ENCODE assay signal across 8 cellular contexts in genomic region chr7:150514748-150515222, GRCh38. TPM values are rescaled to one million over a fixed set of nuclear protein-coding genes. Genes with fewer than 3 reads are reported as not detected.
DNase-seq lines count a peak whose midpoint lies in the region; ATAC-seq and FAIRE-seq lines count a peak whose summit lies in the region.

Gene GIMAP7 (plus strand): TSS chr7:150514872. CDS start chr7:150519975, 5,103 bp downstream.

- no peaks in the 10 kb centered on the region for H3K27me3 Mint-ChIP-seq in naive thymus-derived CD8-positive, alpha-beta T cell

- peaks cover 17% of the 10 kb centered on the region for H3K36me3 ChIP-seq in KOPT-K1 (ENCODE audit: insufficient read depth, low read length)

- POLR2A ChIA-PET in naive thymus-derived CD8-positive, alpha-beta T cell (lab: Charles Lee): interaction anchor here (0.5 to 13.2 kb wide), 42 partner anchors 8 to 460 kb away, joined by 3 to 812 read pairs (median 6); partner anchors contain the start of genes ACTR3C, GIMAP1, GIMAP2 and GIMAP4

- H3K27ac ChIP-seq in KOPT-K1 (ENCODE audit: low read depth, low read length, poor library complexity, severe bottlenecking): peak within 1 kb of the TSS; percentile 97

- peaks cover 25 to 50% (median 48%) of the 10 kb centered on the region in 4 donors for H3K4me1 Mint-ChIP-seq in naive thymus-derived CD8-positive, alpha-beta T cell

- peak within 1 kb of the TSS; percentile 94 to 99 (median 98) for H3K27ac Mint-ChIP-seq in naive thymus-derived CD8-positive, alpha-beta T cell

- DNase-seq in GM19239 (ENCODE audit: insufficient read length, low spot score): no peak
- peak; percentile 21 for DNase-seq in activated naive CD8-positive, alpha-beta T cell treated with anti-CD3 and anti-CD28 coated beads, Interleukin-2, amount 50 U/mL, for 16 hours (ENCODE audit: low read depth, low spot score)
- DNase-seq in naive thymus-derived CD8-positive, alpha-beta T cell: peak; percentile 29 to 87 (median 71)
- DNase-seq in NCI-H187 (lab: John Stamatoyannopoulos, UW): no peak
- DNase-seq in A172 (ENCODE audit: low spot score): no peak
- no peak for DNase-seq in OCI-M2 (lab: John Stamatoyannopoulos, UW; ENCODE audit: unreplicated experiment)
- no peak for DNase-seq in HuH-7 (ENCODE audit: low spot score)

- H3K4me3 Mint-ChIP-seq in naive thymus-derived CD8-positive, alpha-beta T cell: peak within 1 kb of the TSS; percentile 96 to 100 (median 99)

- FAIRE-seq in GM19239 (lab: Jason Lieb, UNC): peak; percentile 51

- peaks cover 0 to 14% (median 7%) of the 10 kb centered on the region in 9 donors for H3K9me3 Mint-ChIP-seq in naive thymus-derived CD8-positive, alpha-beta T cell

- H3K9me3 ChIP-seq in KOPT-K1 (ENCODE audit: insufficient read depth, low read length, poor library complexity, severe bottlenecking): peaks cover 20% of the 10 kb centered on the region

- peak; percentile 72 to 85 for ATAC-seq in naive thymus-derived CD8-positive, alpha-beta T cell

- H3K36me3 Mint-ChIP-seq in naive thymus-derived CD8-positive, alpha-beta T cell: peaks cover 37 to 55% (median 41%) of the 10 kb centered on the region in 3 donors

RNA-seq across cellular contexts. Expression of gene GIMAP7, which starts in this region (rescaled TPM):
- 100 to 1,000 TPM; 367 to 369 TPM for total RNA-seq in naive thymus-derived CD8-positive, alpha-beta T cell
- polyA plus RNA-seq in naive thymus-derived CD8-positive, alpha-beta T cell: 100 to 1,000 TPM; 451 to 821 (median 658) TPM
- total RNA-seq in A172 (2014; rRNA removed; shearing (Covaris generic)): not detected in 2 replicates

Comparison
In these comparisons a context has a peak if more than half of its experiments do, and no peak if none do; other contexts are left out.
1. RNA of gene GIMAP7 (total RNA-seq): 367 to 369 TPM in naive thymus-derived CD8-positive, alpha-beta T cell; not detected in A172; every median in the first group is over 100 times any median in the second.
2. DNase-seq: peak in activated naive CD8-positive, alpha-beta T cell treated with anti-CD3 and anti-CD28 coated beads, Interleukin-2, amount 50 U/mL, for 16 hours (single experiment) and naive thymus-derived CD8-positive, alpha-beta T cell (10 of 10); none in GM19239 (single experiment), NCI-H187 (0 of 2), A172 (single experiment), OCI-M2 (single experiment) and HuH-7 (single experiment).